In genomic region chr10:17228081-17229015, GRCh38 we compare ENCODE assay signal across 8 cellular contexts. TPM values are rescaled to one million over a fixed set of nuclear protein-coding genes. Genes with fewer than 3 reads are reported as not detected.
DNase-seq lines count a peak whose midpoint lies in the region; ATAC-seq and TF ChIP-seq lines count a peak whose summit lies in the region.

TSS of gene VIM (plus strand) at chr10:17228241. CDS start at chr10:17229423, 1,182 bp downstream.

- H3K27ac ChIP-seq in HUES48 (ENCODE audit: low read depth, low read length), result peak within 1 kb of the TSS; percentile 95
- peak within 1 kb of the TSS; percentile 48 to 98 (median 90) for H3K27ac ChIP-seq in body of pancreas
- peak within 1 kb of the TSS; percentile 30 for H3K27ac ChIP-seq in iPS-18a (ENCODE audit: low read length)
- H3K27ac ChIP-seq in skeletal muscle tissue (ENCODE audit: low read depth, low read length), result peak within 1 kb of the TSS; percentile 96

- intact Hi-C loops in body of pancreas (cut with DNase I), result no loop called here

- peak within 1 kb of the TSS; percentile 77 for H3K4me3 ChIP-seq in HUES48 (ENCODE audit: low read depth, low read length)
- peak within 1 kb of the TSS; percentile 42 to 52 for H3K4me3 ChIP-seq in body of pancreas
- H3K4me3 ChIP-seq in iPS-18a (ENCODE audit: low read length), result peak within 1 kb of the TSS; percentile 76
- peak within 1 kb of the TSS; percentile 62 to 90 (median 90) for H3K4me3 ChIP-seq in skeletal muscle tissue (ENCODE audit: low read length in 3 of 3)

- peaks cover 32% of the 10 kb centered on the region for H3K27me3 ChIP-seq in HUES48 (ENCODE audit: control insufficient read depth, insufficient read depth, low read length)
- no peaks in the 10 kb centered on the region for H3K27me3 ChIP-seq in body of pancreas
- peaks cover 20% of the 10 kb centered on the region for H3K27me3 ChIP-seq in iPS-18a (ENCODE audit: control insufficient read depth, insufficient read depth, low read length)
- peaks cover 5 to 38% (median 37%) of the 10 kb centered on the region in 3 donors for H3K27me3 ChIP-seq in skeletal muscle tissue (ENCODE audit: control insufficient read depth in 3 of 3, insufficient read depth in 3 of 3, low read length in 3 of 3)

- peak in 2 of 7 experiments; percentile 20 to 27 for TF ChIP-seq CTCF in body of pancreas (IDR thresholded peaks at IDR 0.05)

- H3K4me1 ChIP-seq in HUES48 (ENCODE audit: control insufficient read depth, insufficient read depth, low read length) (peaks cover 16% of the 10 kb centered on the region), body of pancreas (peaks cover 62% of the 10 kb centered on the region), iPS-18a (ENCODE audit: control insufficient read depth, low read depth, low read length) (peaks cover 20% of the 10 kb centered on the region), skeletal muscle tissue (ENCODE audit: control insufficient read depth in 3 of 3, insufficient read depth in 3 of 3, low read length in 3 of 3) (peaks cover 18 to 22% (median 19%) of the 10 kb centered on the region in 3 donors)

- peak in 2 of 3 donors; percentile 46 to 52 for TF ChIP-seq POLR2A in body of pancreas (IDR thresholded peaks at IDR 0.05)

- H3K9me3 ChIP-seq in HUES48 (ENCODE audit: control insufficient read depth, insufficient read depth, low read length) (no peaks in the 10 kb centered on the region), body of pancreas (no peaks in the 10 kb centered on the region), iPS-18a (ENCODE audit: control insufficient read depth, low read depth, low read length) (no peaks in the 10 kb centered on the region), skeletal muscle tissue (ENCODE audit: control insufficient read depth in 3 of 3, low read length in 3 of 3) (no peaks in the 10 kb centered on the region)

- H3K36me3 ChIP-seq in HUES48 (ENCODE audit: control insufficient read depth, insufficient read depth, low read length) (peaks cover 25% of the 10 kb centered on the region), body of pancreas (replicated peaks in 1 of 2; ENCODE audit: insufficient read depth in 1 of 2, low read depth in 2 of 2) (no peaks in the 10 kb centered on the region), iPS-18a (ENCODE audit: control insufficient read depth, low read depth, low read length) (peaks cover 22% of the 10 kb centered on the region), skeletal muscle tissue (ENCODE audit: control insufficient read depth in 3 of 3, insufficient read depth in 3 of 3, low read length in 3 of 3) (peaks cover 0 to 3% (median 3%) of the 10 kb centered on the region in 3 donors)

- WGBS in body of pancreas, 2 donors, result 0 to 1% methylated on average over 48 to 78 of the region's 78 CpGs

- ATAC-seq in GM21381 (IDR thresholded peaks at IDR 0.05; ENCODE audit: unreplicated experiment), result peak; percentile 31
- ATAC-seq in body of pancreas, result peak; percentile 43

- DNase-seq in COLO668 (lab: John Stamatoyannopoulos, UW; ENCODE audit: unreplicated experiment), result peak; percentile 8
- peak; percentile 73 for DNase-seq in UCSD-AML1 (lab: John Stamatoyannopoulos, UW; ENCODE audit: unreplicated experiment)
- peak; percentile 75 to 86 (median 78) for DNase-seq in body of pancreas
- DNase-seq in NCI-H524 treated with DMSO at 0.1 percent for 48 hours (lab: John Stamatoyannopoulos, UW), result no peak

- H3K9ac ChIP-seq in HUES48 (ENCODE audit: low read depth, low read length) (no peak within 1 kb of the TSS; the same call in 1 of the 2 replicates), iPS-18a (ENCODE audit: low read length) (peak within 1 kb of the TSS; percentile 72), skeletal muscle tissue (ENCODE audit: low read depth in 1 of 3, low read length in 3 of 3) (peak within 1 kb of the TSS; percentile 75 to 86 (median 79))

RNA-seq across cellular contexts. Expression of gene VIM, which starts in this region (rescaled TPM):
- total RNA-seq in body of pancreas (1,000 to 10,000 TPM in 1 of 2 donors, 100 to 1,000 TPM in 1; 539 to 1,025 TPM), skeletal muscle tissue (1,688 TPM)

Comparison
In these comparisons a context has a peak if more than half of its experiments do, and no peak if none do; other contexts are left out.
1. H3K27ac ChIP-seq: peak in every context shown above with its lines; median percentile 96 in skeletal muscle tissue; 95 in HUES48; 90 in body of pancreas; 30 in iPS-18a.